Comparison of ENCODE assay signal across 18 cellular contexts in the genomic region with DNA sequence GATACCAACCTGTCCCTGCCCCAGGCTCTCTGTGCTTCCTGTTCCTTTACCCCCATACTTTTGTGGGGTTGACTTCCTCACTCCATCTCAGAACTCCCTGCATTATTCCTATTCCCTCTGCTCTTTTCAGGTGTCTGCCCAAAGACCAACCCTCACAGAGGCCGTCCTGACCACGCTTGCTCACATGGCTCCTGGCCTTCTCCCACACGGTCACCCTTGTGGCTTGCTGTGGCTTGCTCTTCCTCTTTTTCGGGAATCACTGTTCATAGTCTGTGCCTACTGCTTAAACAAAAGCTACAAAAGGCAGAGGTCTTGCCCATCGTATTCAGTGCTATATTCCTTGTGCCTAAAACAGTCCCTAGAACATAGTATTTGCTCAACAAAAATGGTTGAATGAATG.
"Had no signal": no experiment of that assay in that cellular context is flagged by ENCODE, and none has a peak within 500 bp of the region (broad histone marks: within the 10 kb centered on the region; RNA-seq: fewer than 3 reads in every experiment).

No MANE protein-coding gene starts in this region.

- DNase-seq: activated CD4-positive, alpha-beta T cell treated with anti-CD3 and anti-CD28 coated beads for 36 hours; activated CD4-positive, alpha-beta T cell treated with anti-CD3 and anti-CD28 coated beads, Interleukin-2, amount 50 U/mL, for 48 hours; activated naive CD4-positive, alpha-beta T cell treated with Interleukin-2 at 50 U/mL for 16 hours; activated naive CD8-positive, alpha-beta T cell treated with anti-CD3 and anti-CD28 coated beads for 36 hours; activated T-cell treated with anti-CD3 and anti-CD28 coated beads, Interleukin-2, amount 50 U/mL, for 48 hours; central memory CD4-positive, alpha-beta T cell; dermis blood vessel endothelial cell; effector memory CD4-positive, alpha-beta T cell; foreskin keratinocyte; immature natural killer cell; naive thymus-derived CD8-positive, alpha-beta T cell; stimulated activated CD4-positive, alpha-beta T cell treated with anti-CD3 and anti-CD28 coated beads, Interleukin-2, amount 100 ng/mL, for 48 hours; stimulated activated CD8-positive, alpha-beta memory T cell treated with anti-CD3 and anti-CD28 coated beads, Interleukin-4, amount 100 ng/mL, for 48 hours; stimulated activated naive B cell treated with anti-CD40 and anti-IgM and Interleukin-4, amounts not matched to agents 10 μg/mL and 1 μg/mL and 100 μg/mL, for 72 hours; transverse colon; uterus had no signal

- ATAC-seq: activated CD4-positive, alpha-beta T cell treated with anti-CD3 and anti-CD28 coated beads for 36 hours; foreskin keratinocyte; left lobe of liver; naive thymus-derived CD8-positive, alpha-beta T cell; stimulated activated naive B cell treated with anti-CD40 and anti-IgM and Interleukin-4, amounts not matched to agents 10 μg/mL and 1 μg/mL and 100 μg/mL, for 72 hours; WTC11 had no signal
